In genomic region chr12:53975816-53976152, GRCh38 we compare ENCODE assay signal across 19 cellular contexts. TPM values are rescaled to one million over a fixed set of nuclear protein-coding genes. Genes with fewer than 3 reads are reported as not detected.
DNase-seq lines count a peak whose midpoint lies in the region; ATAC-seq and TF ChIP-seq lines count a peak whose summit lies in the region.
"Had no signal": no experiment of that assay in that cellular context is flagged by ENCODE, and none has a peak within 500 bp of the region (broad histone marks: within the 10 kb centered on the region; RNA-seq: fewer than 3 reads in every experiment).

No MANE protein-coding gene starts in this region.

- no peak overlapping the region for H2AFZ ChIP-seq in hepatocyte

- H4K20me1 ChIP-seq in hepatocyte (ENCODE audit: insufficient read depth, poor library complexity, severe bottlenecking): no peaks in the 10 kb centered on the region

- no peaks in the 10 kb centered on the region for H3K9me2 ChIP-seq in hepatocyte (replicated peaks; ENCODE audit: insufficient read depth)

- H3K4me3 ChIP-seq in SJSA1 (peak overlapping the region; percentile 50; the same call in 1 of the 2 replicates), hepatocyte (no peak overlapping the region), Peyer's patch (no peak overlapping the region)
- H3K4me3 ChIP-seq: adrenal gland had no signal

- H3K36me3 ChIP-seq in SJSA1 (peaks cover 27% of the 10 kb centered on the region), hepatocyte (replicated peaks; ENCODE audit: insufficient read depth, low read depth) (no peaks in the 10 kb centered on the region), Peyer's patch (no peaks in the 10 kb centered on the region)
- H3K36me3 ChIP-seq: adrenal gland, heart left ventricle had no signal

- H3K27me3 ChIP-seq in SJSA1 (replicated peaks) (no peaks in the 10 kb centered on the region), hepatocyte (peaks cover 90% of the 10 kb centered on the region), Peyer's patch (peaks cover 0 to 54% of the 10 kb centered on the region in 2 donors)

- H3K4me2 ChIP-seq in hepatocyte: peak overlapping the region; percentile 88

- peaks cover 19% of the 10 kb centered on the region for H3K4me1 Mint-ChIP-seq in activated T-cell treated with anti-CD3 and anti-CD28 coated beads, Interleukin-2, amount 50 U/mL, for 4 hours (ENCODE audit: low read depth)
- peaks cover 17% of the 10 kb centered on the region for H3K4me1 Mint-ChIP-seq in stimulated activated memory B cell treated with anti-CD40 and anti-IgM and Interleukin-4, amounts not matched to agents 10 μg/mL and 1 μg/mL and 100 μg/mL, for 72 hours

- peaks cover 6% of the 10 kb centered on the region for H3K9me3 Mint-ChIP-seq in activated T-cell treated with anti-CD3 and anti-CD28 coated beads, Interleukin-2, amount 50 U/mL, for 4 hours
- H3K9me3 Mint-ChIP-seq in stimulated activated memory B cell treated with anti-CD40 and anti-IgM and Interleukin-4, amounts not matched to agents 10 μg/mL and 1 μg/mL and 100 μg/mL, for 72 hours: peaks cover 2% of the 10 kb centered on the region

- no peaks in the 10 kb centered on the region for H3K36me3 Mint-ChIP-seq in activated T-cell treated with anti-CD3 and anti-CD28 coated beads, Interleukin-2, amount 50 U/mL, for 4 hours (ENCODE audit: insufficient read depth)
- H3K36me3 Mint-ChIP-seq in stimulated activated memory B cell treated with anti-CD40 and anti-IgM and Interleukin-4, amounts not matched to agents 10 μg/mL and 1 μg/mL and 100 μg/mL, for 72 hours: no peaks in the 10 kb centered on the region

- 28% methylated on average over 9 of the region's 11 CpGs for WGBS in hepatocyte (ENCODE audit: low lambda C conversion rate, missing lambda C conversion rate)

- no peaks in the 10 kb centered on the region for H3K79me2 ChIP-seq in hepatocyte

- H3K27ac ChIP-seq in SJSA1 (peak overlapping the region; percentile 88), hepatocyte (peak overlapping the region; percentile 95), Peyer's patch (no peak overlapping the region)
- H3K27ac ChIP-seq: adrenal gland, heart left ventricle had no signal

- ATAC-seq in activated T-cell treated with anti-CD3 and anti-CD28 coated beads, Interleukin-2, amount 50 U/mL, for 4 hours: no peak
- ATAC-seq in stimulated activated memory B cell treated with anti-CD40 and anti-IgM and Interleukin-4, amounts not matched to agents 10 μg/mL and 1 μg/mL and 100 μg/mL, for 72 hours: no peak
- ATAC-seq: heart left ventricle, left colon, sciatic nerve had no signal

- peaks cover 71% of the 10 kb centered on the region for H3K4me1 ChIP-seq in SJSA1 (replicated peaks)
- peaks cover 37% of the 10 kb centered on the region for H3K4me1 ChIP-seq in hepatocyte (ENCODE audit: insufficient read depth)
- peaks cover 0 to 34% (median 16%) of the 10 kb centered on the region in 4 donors for H3K4me1 ChIP-seq in Peyer's patch

- peak overlapping the region; percentile 53 for H3K4me3 Mint-ChIP-seq in activated T-cell treated with anti-CD3 and anti-CD28 coated beads, Interleukin-2, amount 50 U/mL, for 4 hours
- H3K4me3 Mint-ChIP-seq in stimulated activated memory B cell treated with anti-CD40 and anti-IgM and Interleukin-4, amounts not matched to agents 10 μg/mL and 1 μg/mL and 100 μg/mL, for 72 hours: peak overlapping the region; percentile 41

- no peak for DNase-seq in activated T-cell treated with anti-CD3 and anti-CD28 coated beads, Interleukin-2, amount 50 U/mL, for 4 hours
- DNase-seq in activated T-cell treated with anti-CD3 and anti-CD28 coated beads for 4 hours (no peak), SJSA1 (ENCODE audit: low read depth in 1 of 2, low spot score in 2 of 2) (no peak), hepatocyte (ENCODE audit: low spot score) (no peak), GDM1 (lab: John Stamatoyannopoulos, UW) (no peak), Peyer's patch (no peak), glomerular visceral epithelial cell (ENCODE audit: extremely low spot score) (no peak)
- DNase-seq: activated CD4-positive, alpha-beta T cell treated with anti-CD3 and anti-CD28 coated beads, Interleukin-2, amount 50 U/mL, for 4 hours; adrenal gland; HCEC 1CT; left colon; NCI-H1436 treated with DMSO at 0.1 percent for 48 hours; NCI-H526 had no signal

- peaks cover 90% of the 10 kb centered on the region for H3K27me3 Mint-ChIP-seq in activated T-cell treated with anti-CD3 and anti-CD28 coated beads, Interleukin-2, amount 50 U/mL, for 4 hours (ENCODE audit: low read depth)
- H3K27me3 Mint-ChIP-seq in stimulated activated memory B cell treated with anti-CD40 and anti-IgM and Interleukin-4, amounts not matched to agents 10 μg/mL and 1 μg/mL and 100 μg/mL, for 72 hours: peaks cover 87% of the 10 kb centered on the region

- no peak overlapping the region for H3K27ac Mint-ChIP-seq in stimulated activated memory B cell treated with anti-CD40 and anti-IgM and Interleukin-4, amounts not matched to agents 10 μg/mL and 1 μg/mL and 100 μg/mL, for 72 hours

- TF ChIP-seq CTCF in hepatocyte (IDR thresholded peaks at IDR 0.05; ENCODE audit: poor library complexity): no peak
- TF ChIP-seq CTCF in Peyer's patch (IDR thresholded peaks at IDR 0.05): no peak

- no peaks in the 10 kb centered on the region for H3K9me3 ChIP-seq in SJSA1 (replicated peaks)
- no peaks in the 10 kb centered on the region for H3K9me3 ChIP-seq in hepatocyte (ENCODE audit: low read depth)
- peaks cover 0 to 6% (median 0%) of the 10 kb centered on the region in 4 donors for H3K9me3 ChIP-seq in Peyer's patch
- H3K9me3 ChIP-seq: adrenal gland, heart left ventricle had no signal

- no peak for TF ChIP-seq POLR2A in Peyer's patch (IDR thresholded peaks at IDR 0.05)

RNA-seq across cellular contexts. Expression of gene HOTAIR, which starts 1.0 kb away (rescaled TPM):
- total RNA-seq in activated T-cell treated with anti-CD3 and anti-CD28 coated beads, Interleukin-2, amount 50 U/mL, for 4 hours: not detected
- 11.1 and 13.5 TPM in 2 replicates for total RNA-seq in SJSA1 (2014; rRNA removed; shearing (Covaris generic))
- 0.32 and 0.90 TPM in 2 replicates for total RNA-seq in hepatocyte
- 0.82 TPM in 1 of 2 replicates, not detected in the other for polyA plus RNA-seq in hepatocyte
- 1 to 10 TPM in 1 of 4 donors, not detected in 3; 1.4 TPM for total RNA-seq in Peyer's patch
- total RNA-seq: adrenal gland; heart left ventricle; left colon; T-helper 2 cell treated with Interferon-gamma antibody and Interleukin-4, amounts not matched to agents 100 ng/mL and 5 ng/mL, for 36 hours had no signal
- polyA plus RNA-seq: adrenal gland, esophagus, heart left ventricle, neural cell had no signal

RNA-seq across cellular contexts. Expression of gene HOXC11, which starts 2.9 kb away (rescaled TPM):
- total RNA-seq in activated T-cell treated with anti-CD3 and anti-CD28 coated beads, Interleukin-2, amount 50 U/mL, for 4 hours: not detected
- total RNA-seq in SJSA1 (2014; rRNA removed; shearing (Covaris generic)): 4.3 and 4.6 TPM in 2 replicates
- total RNA-seq in hepatocyte: 0.63 and 1.5 TPM in 2 replicates
- polyA plus RNA-seq in hepatocyte: 1.3 and 1.4 TPM in 2 replicates
- total RNA-seq in Peyer's patch: under 1 TPM in 3 of 4 donors, not detected in 1; 0.40 to 0.76 (median 0.70) TPM
- total RNA-seq: adrenal gland; heart left ventricle; left colon; T-helper 2 cell treated with Interferon-gamma antibody and Interleukin-4, amounts not matched to agents 100 ng/mL and 5 ng/mL, for 36 hours had no signal
- polyA plus RNA-seq: adrenal gland, esophagus, heart left ventricle, neural cell had no signal

RNA-seq across cellular contexts. Expression of gene HOXC10, which starts 9.2 kb away (rescaled TPM):
- total RNA-seq in activated T-cell treated with anti-CD3 and anti-CD28 coated beads, Interleukin-2, amount 50 U/mL, for 4 hours: not detected
- total RNA-seq in SJSA1 (2014; rRNA removed; shearing (Covaris generic)): 3.2 and 7.5 TPM in 2 replicates
- 0.23 and 0.60 TPM in 2 replicates for total RNA-seq in hepatocyte
- 1.6 and 1.7 TPM in 2 replicates for polyA plus RNA-seq in hepatocyte
- 1 to 10 TPM in 1 of 4 donors, not detected in 3; 1.0 TPM for total RNA-seq in Peyer's patch
- total RNA-seq: heart left ventricle; left colon; T-helper 2 cell treated with Interferon-gamma antibody and Interleukin-4, amounts not matched to agents 100 ng/mL and 5 ng/mL, for 36 hours had no signal
- polyA plus RNA-seq: heart left ventricle, neural cell had no signal

RNA-seq across cellular contexts. Expression of gene HOXC12, which starts 21.1 kb away (rescaled TPM):
- not detected for total RNA-seq in activated T-cell treated with anti-CD3 and anti-CD28 coated beads, Interleukin-2, amount 50 U/mL, for 4 hours
- total RNA-seq in SJSA1 (2014; rRNA removed; shearing (Covaris generic)): 8.6 and 11.0 TPM in 2 replicates
- total RNA-seq in hepatocyte: not detected in 2 replicates
- not detected in 2 replicates for polyA plus RNA-seq in hepatocyte
- not detected for total RNA-seq in Peyer's patch
- total RNA-seq: adrenal gland; heart left ventricle; left colon; T-helper 2 cell treated with Interferon-gamma antibody and Interleukin-4, amounts not matched to agents 100 ng/mL and 5 ng/mL, for 36 hours had no signal
- polyA plus RNA-seq: adrenal gland, esophagus, heart left ventricle, neural cell had no signal

RNA-seq across cellular contexts. Expression of gene HOXC9, which starts 24.2 kb away (rescaled TPM):
- not detected for total RNA-seq in activated T-cell treated with anti-CD3 and anti-CD28 coated beads, Interleukin-2, amount 50 U/mL, for 4 hours
- total RNA-seq in SJSA1 (2014; rRNA removed; shearing (Covaris generic)): 9.6 and 14.2 TPM in 2 replicates
- total RNA-seq in hepatocyte (0.10 and 0.60 TPM in 2 replicates), Peyer's patch (10 to 100 TPM in 1 of 4 donors, 1 to 10 TPM in 2, not detected in 1; 1.7 to 13.2 (median 1.9) TPM)
- polyA plus RNA-seq in hepatocyte: 2.7 and 4.1 TPM in 2 replicates
- total RNA-seq: heart left ventricle; left colon; T-helper 2 cell treated with Interferon-gamma antibody and Interleukin-4, amounts not matched to agents 100 ng/mL and 5 ng/mL, for 36 hours had no signal
- polyA plus RNA-seq: heart left ventricle, neural cell had no signal

Comparison
In these comparisons a context has a peak if more than half of its experiments do, and no peak if none do; other contexts are left out.
1. H3K27ac ChIP-seq: peak in SJSA1 (single experiment) and hepatocyte (single experiment); none in Peyer's patch (0 of 4).